Comparison of ENCODE assay signal across 1 cellular context in genomic region chr13:67549331-67549730, GRCh38.
TF ChIP-seq lines count a peak whose summit lies in the region.

No MANE protein-coding gene starts in this region.

TF ChIP-seq in GM23338, 12 proteins besides CTCF, POLR2A, EP300 and RAD21 (continued from another document):
- no peak for TF ChIP-seq ZNF462 (CRISPR knock-in tag; IDR thresholded peaks at IDR 0.05)
- TF ChIP-seq NANOG (IDR thresholded peaks at IDR 0.05; ENCODE audit: borderline replicate concordance): no peak
TF ChIP-seq in GM23338: peak in this region for 0.
